ENCODE assay signal across 1 cellular context in the genomic region with DNA sequence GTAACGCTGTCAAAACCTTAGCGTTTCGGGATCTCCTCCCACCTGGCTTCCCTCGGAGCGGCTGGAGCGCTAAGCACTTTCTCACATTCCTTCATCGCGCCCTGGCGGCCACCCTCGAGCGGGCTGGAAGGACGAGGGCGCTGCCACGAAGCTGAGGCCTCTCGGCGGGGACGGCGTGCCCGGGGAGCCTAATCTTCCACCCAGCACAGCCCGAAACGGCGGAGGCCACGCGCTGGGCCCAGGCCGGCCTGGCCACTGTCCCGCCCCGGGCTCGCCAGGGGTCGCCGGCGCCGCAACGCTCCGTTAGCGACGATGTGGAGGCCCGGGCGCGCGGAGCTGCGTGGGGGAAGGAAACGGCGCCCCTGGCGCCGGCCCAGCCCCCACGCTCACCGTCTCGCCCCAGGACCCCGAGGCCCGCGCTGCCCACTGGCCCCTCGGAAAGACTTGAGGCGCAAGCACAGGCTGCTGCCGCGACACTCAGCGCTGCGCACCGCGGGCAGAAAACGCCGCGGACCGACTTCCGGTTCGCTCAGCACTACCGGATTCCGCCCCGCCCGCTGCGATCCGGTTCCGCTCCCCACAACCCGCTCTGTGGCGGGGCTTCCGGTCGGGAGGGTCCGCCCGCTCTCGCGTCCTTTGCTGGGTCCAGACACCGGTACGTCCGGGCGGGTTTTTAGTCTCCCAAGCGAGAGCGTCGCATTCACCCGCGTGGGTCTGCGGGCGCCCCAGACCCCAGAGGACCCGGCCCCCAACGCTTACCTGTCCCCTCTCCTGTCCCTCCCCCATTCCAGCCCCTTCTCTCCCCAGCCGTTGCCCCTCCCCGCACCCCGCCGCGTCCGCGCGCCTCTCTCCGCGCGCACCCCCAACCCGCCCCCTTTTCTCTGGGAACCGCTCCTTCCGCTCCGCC.
A peak's percentile ranks its signal among the peaks of the same experiment; 100 is the strongest.
TF ChIP-seq lines count a peak whose summit lies in the region.

A gene with protein sequence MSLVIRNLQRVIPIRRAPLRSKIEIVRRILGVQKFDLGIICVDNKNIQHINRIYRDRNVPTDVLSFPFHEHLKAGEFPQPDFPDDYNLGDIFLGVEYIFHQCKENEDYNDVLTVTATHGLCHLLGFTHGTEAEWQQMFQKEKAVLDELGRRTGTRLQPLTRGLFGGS (plus strand): TSS at position 582 of the 907 bp plus-strand sequence. CDS start 572 bp downstream, outside the sequence.

TF ChIP-seq in HepG2, 621 proteins besides CTCF, POLR2A, EP300 and RAD21 (continued from another document and continues in another):
- TF ChIP-seq, protein P1, sequence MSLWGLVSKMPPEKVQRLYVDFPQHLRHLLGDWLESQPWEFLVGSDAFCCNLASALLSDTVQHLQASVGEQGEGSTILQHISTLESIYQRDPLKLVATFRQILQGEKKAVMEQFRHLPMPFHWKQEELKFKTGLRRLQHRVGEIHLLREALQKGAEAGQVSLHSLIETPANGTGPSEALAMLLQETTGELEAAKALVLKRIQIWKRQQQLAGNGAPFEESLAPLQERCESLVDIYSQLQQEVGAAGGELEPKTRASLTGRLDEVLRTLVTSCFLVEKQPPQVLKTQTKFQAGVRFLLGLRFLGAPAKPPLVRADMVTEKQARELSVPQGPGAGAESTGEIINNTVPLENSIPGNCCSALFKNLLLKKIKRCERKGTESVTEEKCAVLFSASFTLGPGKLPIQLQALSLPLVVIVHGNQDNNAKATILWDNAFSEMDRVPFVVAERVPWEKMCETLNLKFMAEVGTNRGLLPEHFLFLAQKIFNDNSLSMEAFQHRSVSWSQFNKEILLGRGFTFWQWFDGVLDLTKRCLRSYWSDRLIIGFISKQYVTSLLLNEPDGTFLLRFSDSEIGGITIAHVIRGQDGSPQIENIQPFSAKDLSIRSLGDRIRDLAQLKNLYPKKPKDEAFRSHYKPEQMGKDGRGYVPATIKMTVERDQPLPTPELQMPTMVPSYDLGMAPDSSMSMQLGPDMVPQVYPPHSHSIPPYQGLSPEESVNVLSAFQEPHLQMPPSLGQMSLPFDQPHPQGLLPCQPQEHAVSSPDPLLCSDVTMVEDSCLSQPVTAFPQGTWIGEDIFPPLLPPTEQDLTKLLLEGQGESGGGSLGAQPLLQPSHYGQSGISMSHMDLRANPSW (CRISPR knock-in tag; IDR thresholded peaks at IDR 0.05; ENCODE audit: borderline replicate concordance) = no peak
- peak; percentile 67; the same call in 1 of the 2 replicates for TF ChIP-seq HOXD1 (CRISPR knock-in tag; IDR thresholded peaks at IDR 0.05)
- TF ChIP-seq PAF1 (CRISPR knock-in tag; IDR thresholded peaks at IDR 0.05) = no peak
- TF ChIP-seq FIP1L1 (IDR thresholded peaks at IDR 0.05; ENCODE audit: borderline replicate concordance, insufficient read depth, low read depth, low read length) = no peak
- no peak for TF ChIP-seq HNF4A (CRISPR knock-in tag; IDR thresholded peaks at IDR 0.05)
- no peak for TF ChIP-seq TOE1 (CRISPR knock-in tag; IDR thresholded peaks at IDR 0.05)
- TF ChIP-seq, protein P2, sequence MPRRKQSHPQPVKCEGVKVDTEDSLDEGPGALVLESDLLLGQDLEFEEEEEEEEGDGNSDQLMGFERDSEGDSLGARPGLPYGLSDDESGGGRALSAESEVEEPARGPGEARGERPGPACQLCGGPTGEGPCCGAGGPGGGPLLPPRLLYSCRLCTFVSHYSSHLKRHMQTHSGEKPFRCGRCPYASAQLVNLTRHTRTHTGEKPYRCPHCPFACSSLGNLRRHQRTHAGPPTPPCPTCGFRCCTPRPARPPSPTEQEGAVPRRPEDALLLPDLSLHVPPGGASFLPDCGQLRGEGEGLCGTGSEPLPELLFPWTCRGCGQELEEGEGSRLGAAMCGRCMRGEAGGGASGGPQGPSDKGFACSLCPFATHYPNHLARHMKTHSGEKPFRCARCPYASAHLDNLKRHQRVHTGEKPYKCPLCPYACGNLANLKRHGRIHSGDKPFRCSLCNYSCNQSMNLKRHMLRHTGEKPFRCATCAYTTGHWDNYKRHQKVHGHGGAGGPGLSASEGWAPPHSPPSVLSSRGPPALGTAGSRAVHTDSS (CRISPR knock-in tag; conservative IDR thresholded peaks at IDR 0.05) = no peak
- TF ChIP-seq ZNF777 (CRISPR knock-in tag; IDR thresholded peaks at IDR 0.05) = peak; percentile 68; the same call in 1 of the 2 replicates
- TF ChIP-seq, protein P3, sequence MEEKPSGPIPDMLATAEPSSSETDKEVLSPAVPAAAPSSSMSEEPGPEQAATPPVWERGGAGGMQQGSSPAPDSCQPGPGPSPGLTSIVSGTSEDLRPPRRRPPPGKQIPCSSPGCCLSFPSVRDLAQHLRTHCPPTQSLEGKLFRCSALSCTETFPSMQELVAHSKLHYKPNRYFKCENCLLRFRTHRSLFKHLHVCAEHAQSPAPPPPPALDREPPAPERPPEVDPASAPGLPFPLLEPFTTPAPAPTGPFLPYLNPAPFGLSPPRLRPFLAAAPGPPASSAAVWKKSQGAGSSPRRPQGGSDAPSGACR (CRISPR knock-in tag; IDR thresholded peaks at IDR 0.05) = peak; percentile 38; the same call in 1 of the 2 replicates
- TF ChIP-seq HMG20B (CRISPR knock-in tag; conservative IDR thresholded peaks at IDR 0.05) = no peak
- TF ChIP-seq SIN3A (IDR thresholded peaks at IDR 0.05; ENCODE audit: borderline replicate concordance, low read depth, low read length) = peak; percentile 88
- peak; percentile 70; the same call in 1 of the 2 replicates for TF ChIP-seq GLI4 (CRISPR knock-in tag; IDR thresholded peaks at IDR 0.05; ENCODE audit: borderline replicate concordance)
- TF ChIP-seq HDAC2 (CRISPR knock-in tag; IDR thresholded peaks at IDR 0.05) = peak; percentile 82
- TF ChIP-seq ZNF263 (CRISPR knock-in tag; IDR thresholded peaks at IDR 0.05) = no peak; the same call in 1 of the 2 replicates
- TF ChIP-seq ZSCAN29 (CRISPR knock-in tag; conservative IDR thresholded peaks at IDR 0.05) = no peak; the same call in none of the 2 replicates
- TF ChIP-seq, protein P4, sequence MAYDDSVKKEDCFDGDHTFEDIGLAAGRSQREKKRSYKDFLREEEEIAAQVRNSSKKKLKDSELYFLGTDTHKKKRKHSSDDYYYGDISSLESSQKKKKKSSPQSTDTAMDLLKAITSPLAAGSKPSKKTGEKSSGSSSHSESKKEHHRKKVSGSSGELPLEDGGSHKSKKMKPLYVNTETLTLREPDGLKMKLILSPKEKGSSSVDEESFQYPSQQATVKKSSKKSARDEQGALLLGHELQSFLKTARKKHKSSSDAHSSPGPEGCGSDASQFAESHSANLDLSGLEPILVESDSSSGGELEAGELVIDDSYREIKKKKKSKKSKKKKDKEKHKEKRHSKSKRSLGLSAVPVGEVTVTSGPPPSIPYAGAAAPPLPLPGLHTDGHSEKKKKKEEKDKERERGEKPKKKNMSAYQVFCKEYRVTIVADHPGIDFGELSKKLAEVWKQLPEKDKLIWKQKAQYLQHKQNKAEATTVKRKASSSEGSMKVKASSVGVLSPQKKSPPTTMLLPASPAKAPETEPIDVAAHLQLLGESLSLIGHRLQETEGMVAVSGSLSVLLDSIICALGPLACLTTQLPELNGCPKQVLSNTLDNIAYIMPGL (CRISPR knock-in tag; IDR thresholded peaks at IDR 0.05; ENCODE audit: borderline replicate concordance in 1 of 2, low read depth in 1 of 2) = peak; percentile 76 to 91
- TF ChIP-seq ELF1 (CRISPR knock-in tag; IDR thresholded peaks at IDR 0.05) = peak; percentile 95
- no peak for TF ChIP-seq ZNF644 (CRISPR knock-in tag; IDR thresholded peaks at IDR 0.05; ENCODE audit: low read depth)
- TF ChIP-seq ZNF550 (CRISPR knock-in tag; IDR thresholded peaks at IDR 0.05; ENCODE audit: borderline replicate concordance) = 0 out of 2 replicates have a peak, but pooled peaks have one; percentile 53
- TF ChIP-seq, protein P5, sequence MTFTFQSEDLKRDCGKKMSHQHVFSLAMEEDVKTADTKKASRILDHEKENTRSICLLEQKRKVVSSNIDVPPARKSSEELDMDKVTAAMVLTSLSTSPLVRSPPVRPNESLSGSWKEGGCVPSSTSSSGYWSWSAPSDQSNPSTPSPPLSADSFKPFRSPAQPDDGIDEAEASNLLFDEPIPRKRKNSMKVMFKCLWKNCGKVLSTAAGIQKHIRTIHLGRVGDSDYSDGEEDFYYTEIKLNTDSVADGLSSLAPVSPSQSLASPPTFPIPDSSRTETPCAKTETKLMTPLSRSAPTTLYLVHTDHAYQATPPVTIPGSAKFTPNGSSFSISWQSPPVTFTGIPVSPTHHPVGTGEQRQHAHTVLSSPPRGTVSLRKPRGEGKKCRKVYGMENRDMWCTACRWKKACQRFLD (CRISPR knock-in tag; IDR thresholded peaks at IDR 0.05; ENCODE audit: borderline replicate concordance) = no peak
- TF ChIP-seq, protein P6, sequence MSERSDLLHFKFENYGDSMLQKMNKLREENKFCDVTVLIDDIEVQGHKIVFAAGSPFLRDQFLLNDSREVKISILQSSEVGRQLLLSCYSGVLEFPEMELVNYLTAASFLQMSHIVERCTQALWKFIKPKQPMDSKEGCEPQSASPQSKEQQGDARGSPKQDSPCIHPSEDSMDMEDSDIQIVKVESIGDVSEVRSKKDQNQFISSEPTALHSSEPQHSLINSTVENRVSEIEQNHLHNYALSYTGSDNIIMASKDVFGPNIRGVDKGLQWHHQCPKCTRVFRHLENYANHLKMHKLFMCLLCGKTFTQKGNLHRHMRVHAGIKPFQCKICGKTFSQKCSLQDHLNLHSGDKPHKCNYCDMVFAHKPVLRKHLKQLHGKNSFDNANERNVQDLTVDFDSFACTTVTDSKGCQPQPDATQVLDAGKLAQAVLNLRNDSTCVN (CRISPR knock-in tag; IDR thresholded peaks at IDR 0.05; ENCODE audit: borderline replicate concordance) = no peak
- TF ChIP-seq SMC3 (IDR thresholded peaks at IDR 0.05; ENCODE audit: low read length) = no peak
- peak; percentile 97 for TF ChIP-seq KDM2A (CRISPR knock-in tag; IDR thresholded peaks at IDR 0.05; ENCODE audit: borderline replicate concordance, low read depth)
- no peak; the same call in 1 of the 2 replicates for TF ChIP-seq POGZ (CRISPR knock-in tag; IDR thresholded peaks at IDR 0.05)
- TF ChIP-seq U2AF2 (IDR thresholded peaks at IDR 0.05; ENCODE audit: low read depth, low read length) = no peak
- no peak for TF ChIP-seq POLR2AphosphoS2 (IDR thresholded peaks at IDR 0.05; ENCODE audit: low read depth, low read length)
- TF ChIP-seq ZNF558 (CRISPR knock-in tag; IDR thresholded peaks at IDR 0.05; ENCODE audit: borderline replicate concordance) = peak; percentile 50; the same call in 1 of the 2 replicates
- TF ChIP-seq ZNF891 (CRISPR knock-in tag; IDR thresholded peaks at IDR 0.05) = peak; percentile 54; the same call in 1 of the 2 replicates
- no peak for TF ChIP-seq ZNF136 (CRISPR knock-in tag; IDR thresholded peaks at IDR 0.05; ENCODE audit: low read depth)
- no peak for TF ChIP-seq ZNF629 (CRISPR knock-in tag; conservative IDR thresholded peaks at IDR 0.05)
- TF ChIP-seq, protein P7, sequence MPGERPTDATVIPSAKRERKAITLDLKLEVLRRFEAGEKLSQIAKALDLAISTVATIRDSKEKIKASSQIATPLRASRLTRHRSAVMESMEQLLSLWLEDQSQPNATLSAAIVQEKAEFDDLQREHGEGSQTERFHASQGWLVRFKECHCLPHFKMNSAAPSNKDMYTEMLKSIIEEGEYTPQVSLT (CRISPR knock-in tag; IDR thresholded peaks at IDR 0.05; ENCODE audit: borderline replicate concordance, low read depth) = no peak
- peak; percentile 70; the same call in 1 of the 2 replicates for TF ChIP-seq SAFB2 (CRISPR knock-in tag; IDR thresholded peaks at IDR 0.05; ENCODE audit: borderline replicate concordance, low read depth)
- TF ChIP-seq, protein P8, sequence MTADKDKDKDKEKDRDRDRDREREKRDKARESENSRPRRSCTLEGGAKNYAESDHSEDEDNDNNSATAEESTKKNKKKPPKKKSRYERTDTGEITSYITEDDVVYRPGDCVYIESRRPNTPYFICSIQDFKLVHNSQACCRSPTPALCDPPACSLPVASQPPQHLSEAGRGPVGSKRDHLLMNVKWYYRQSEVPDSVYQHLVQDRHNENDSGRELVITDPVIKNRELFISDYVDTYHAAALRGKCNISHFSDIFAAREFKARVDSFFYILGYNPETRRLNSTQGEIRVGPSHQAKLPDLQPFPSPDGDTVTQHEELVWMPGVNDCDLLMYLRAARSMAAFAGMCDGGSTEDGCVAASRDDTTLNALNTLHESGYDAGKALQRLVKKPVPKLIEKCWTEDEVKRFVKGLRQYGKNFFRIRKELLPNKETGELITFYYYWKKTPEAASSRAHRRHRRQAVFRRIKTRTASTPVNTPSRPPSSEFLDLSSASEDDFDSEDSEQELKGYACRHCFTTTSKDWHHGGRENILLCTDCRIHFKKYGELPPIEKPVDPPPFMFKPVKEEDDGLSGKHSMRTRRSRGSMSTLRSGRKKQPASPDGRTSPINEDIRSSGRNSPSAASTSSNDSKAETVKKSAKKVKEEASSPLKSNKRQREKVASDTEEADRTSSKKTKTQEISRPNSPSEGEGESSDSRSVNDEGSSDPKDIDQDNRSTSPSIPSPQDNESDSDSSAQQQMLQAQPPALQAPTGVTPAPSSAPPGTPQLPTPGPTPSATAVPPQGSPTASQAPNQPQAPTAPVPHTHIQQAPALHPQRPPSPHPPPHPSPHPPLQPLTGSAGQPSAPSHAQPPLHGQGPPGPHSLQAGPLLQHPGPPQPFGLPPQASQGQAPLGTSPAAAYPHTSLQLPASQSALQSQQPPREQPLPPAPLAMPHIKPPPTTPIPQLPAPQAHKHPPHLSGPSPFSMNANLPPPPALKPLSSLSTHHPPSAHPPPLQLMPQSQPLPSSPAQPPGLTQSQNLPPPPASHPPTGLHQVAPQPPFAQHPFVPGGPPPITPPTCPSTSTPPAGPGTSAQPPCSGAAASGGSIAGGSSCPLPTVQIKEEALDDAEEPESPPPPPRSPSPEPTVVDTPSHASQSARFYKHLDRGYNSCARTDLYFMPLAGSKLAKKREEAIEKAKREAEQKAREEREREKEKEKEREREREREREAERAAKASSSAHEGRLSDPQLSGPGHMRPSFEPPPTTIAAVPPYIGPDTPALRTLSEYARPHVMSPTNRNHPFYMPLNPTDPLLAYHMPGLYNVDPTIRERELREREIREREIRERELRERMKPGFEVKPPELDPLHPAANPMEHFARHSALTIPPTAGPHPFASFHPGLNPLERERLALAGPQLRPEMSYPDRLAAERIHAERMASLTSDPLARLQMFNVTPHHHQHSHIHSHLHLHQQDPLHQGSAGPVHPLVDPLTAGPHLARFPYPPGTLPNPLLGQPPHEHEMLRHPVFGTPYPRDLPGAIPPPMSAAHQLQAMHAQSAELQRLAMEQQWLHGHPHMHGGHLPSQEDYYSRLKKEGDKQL (CRISPR knock-in tag; IDR thresholded peaks at IDR 0.05; ENCODE audit: low read depth) = peak; percentile 39; the same call in 1 of the 2 replicates
- peak; percentile 45 for TF ChIP-seq RXRB (CRISPR knock-in tag; IDR thresholded peaks at IDR 0.05; ENCODE audit: borderline replicate concordance)
- TF ChIP-seq ZNF883 (CRISPR knock-in tag; IDR thresholded peaks at IDR 0.05; ENCODE audit: not compliant biosample characterization) = peak; percentile 52
- peak; percentile 58 for TF ChIP-seq ZNF143 (CRISPR knock-in tag; IDR thresholded peaks at IDR 0.05)
- TF ChIP-seq, protein P9, sequence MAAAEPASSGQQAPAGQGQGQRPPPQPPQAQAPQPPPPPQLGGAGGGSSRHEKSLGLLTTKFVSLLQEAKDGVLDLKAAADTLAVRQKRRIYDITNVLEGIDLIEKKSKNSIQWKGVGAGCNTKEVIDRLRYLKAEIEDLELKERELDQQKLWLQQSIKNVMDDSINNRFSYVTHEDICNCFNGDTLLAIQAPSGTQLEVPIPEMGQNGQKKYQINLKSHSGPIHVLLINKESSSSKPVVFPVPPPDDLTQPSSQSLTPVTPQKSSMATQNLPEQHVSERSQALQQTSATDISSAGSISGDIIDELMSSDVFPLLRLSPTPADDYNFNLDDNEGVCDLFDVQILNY (CRISPR knock-in tag; conservative IDR thresholded peaks at IDR 0.05) = peak; percentile 36; the same call in 1 of the 2 replicates
- peak; percentile 66; the same call in 1 of the 2 replicates for TF ChIP-seq GZF1 (CRISPR knock-in tag; IDR thresholded peaks at IDR 0.05)
